ENCODE assay signal across 8 cellular contexts in genomic region chr17:82551779-82552457, GRCh38. TPM values are rescaled to one million over a fixed set of nuclear protein-coding genes. Genes with fewer than 3 reads are reported as not detected.
DNase-seq lines count a peak whose midpoint lies in the region; TF ChIP-seq lines count a peak whose summit lies in the region.

No MANE protein-coding gene starts in this region.

- H3K27ac ChIP-seq in DOHH2 (ENCODE audit: low read depth, low read length), result no peak overlapping the region; the same call in 1 of the 2 replicates

- H3K36me3 ChIP-seq in DOHH2 (ENCODE audit: control insufficient read depth, low read length), result peaks cover 18% of the 10 kb centered on the region

- H3F3A ChIP-seq in DOHH2 (ENCODE audit: control insufficient read depth, insufficient read depth), result peaks cover 11% of the 10 kb centered on the region

- peaks cover 65% of the 10 kb centered on the region for H3K4me1 ChIP-seq in DOHH2 (ENCODE audit: control insufficient read depth, low read length)

- TF ChIP-seq CTCF in DOHH2 (IDR thresholded peaks at IDR 0.05; ENCODE audit: low read depth, low read length, poor library complexity, severe bottlenecking), result peak; percentile 89

- H3K4me2 ChIP-seq in DOHH2 (ENCODE audit: low read length), result peak overlapping the region; percentile 69

- H3K27me3 ChIP-seq in DOHH2 (ENCODE audit: control insufficient read depth, low read length), result no peaks in the 10 kb centered on the region

- peak overlapping the region; percentile 40 for H3K4me3 ChIP-seq in DOHH2 (ENCODE audit: low read length)

- no peaks in the 10 kb centered on the region for H3K9me2 ChIP-seq in DOHH2 (replicated peaks; ENCODE audit: control insufficient read depth, low read length)

- H4K20me1 ChIP-seq in DOHH2 (ENCODE audit: control insufficient read depth, insufficient read depth, low read depth, low read length), result peaks cover 17% of the 10 kb centered on the region

- H3K9me3 ChIP-seq in DOHH2 (ENCODE audit: control insufficient read depth, insufficient read depth, low read length), result no peaks in the 10 kb centered on the region

- DNase-seq in H4 (ENCODE audit: low spot score) (peak; percentile 51), MV-4-11 (lab: John Stamatoyannopoulos, UW) (peak; percentile 62), T1000 (lab: John Stamatoyannopoulos, UW) (peak; percentile 55), amniotic stem cell (lab: John Stamatoyannopoulos, UW) (peak; percentile 35), iPS-NIHi11 (ENCODE audit: low spot score) (peak; percentile 77), ecto neural progenitor cell (ENCODE audit: low spot score) (no peak)
- DNase-seq in stimulated activated CD4-positive, alpha-beta T cell treated with anti-CD3 and anti-CD28 coated beads, Interleukin-1b, Interleukin-23, amount 100 ng/mL, for 48 hours, result peak; percentile 81

- peaks cover 95% of the 10 kb centered on the region for H3K79me2 ChIP-seq in DOHH2 (ENCODE audit: control insufficient read depth, low read length)

RNA-seq across cellular contexts. Expression of gene FOXK2, which starts 32.4 kb away (rescaled TPM):
- total RNA-seq in H4 (2014; rRNA removed; shearing (Covaris generic)), result 26.1 and 34.0 TPM in 2 replicates
